Comparison of ENCODE assay signal across 8 cellular contexts in genomic region chr9:127734247-127734746, GRCh38. TPM values are rescaled to one million over a fixed set of nuclear protein-coding genes. Genes with fewer than 3 reads are reported as not detected.
A peak's percentile ranks its signal among the peaks of the same experiment; 100 is the strongest.
DNase-seq lines count a peak whose midpoint lies in the region; TF ChIP-seq lines count a peak whose summit lies in the region.

No MANE protein-coding gene starts in this region.

- CTCF ChIA-PET in CD8-positive, alpha-beta memory T cell (lab: Charles Lee): interaction anchor here (0.7 to 6.1 kb wide), 57 partner anchors 9 to 510 kb away, joined by 3 to 68 read pairs (median 6); partner anchors contain the start of genes AK1, CDK9, CFAP157 and ENG

- 69% methylated on average over 22 of the region's 22 CpGs for WGBS in endodermal cell (ENCODE audit: insufficient coverage in 1 of 2, insufficient read length in 1 of 2), 2 experiments

- H3K9me3 Mint-ChIP-seq in CD8-positive, alpha-beta memory T cell: no peaks in the 10 kb centered on the region
- H3K9me3 Mint-ChIP-seq in endodermal cell: no peaks in the 10 kb centered on the region

- peak overlapping the region; percentile 80 to 97 (median 86) for H3K4me3 Mint-ChIP-seq in CD8-positive, alpha-beta memory T cell
- peak overlapping the region; percentile 64 for H3K4me3 Mint-ChIP-seq in endodermal cell

- no peaks in the 10 kb centered on the region for H3K27me3 ChIP-seq in CD8-positive, alpha-beta memory T cell (ENCODE audit: insufficient read depth, low read length, poor library complexity, severe bottlenecking)
- H3K27me3 ChIP-seq in OCI-LY3 (ENCODE audit: low read depth, low read length): no peaks in the 10 kb centered on the region
- no peaks in the 10 kb centered on the region for H3K27me3 ChIP-seq in endodermal cell (ENCODE audit: control insufficient read depth, insufficient read depth, low read length, poor library complexity, severe bottlenecking)
- H3K27me3 ChIP-seq in neutrophil: no peaks in the 10 kb centered on the region

- no peak overlapping the region for H2AFZ ChIP-seq in OCI-LY3 (ENCODE audit: low read depth, low read length)

- no peaks in the 10 kb centered on the region for H3K79me2 ChIP-seq in OCI-LY3 (ENCODE audit: low read length)

- H3K9ac ChIP-seq in OCI-LY3 (ENCODE audit: low read length): peak overlapping the region; percentile 71; the same call in 1 of the 2 replicates
- H3K9ac ChIP-seq in endodermal cell (ENCODE audit: extremely low read depth, low read length, poor library complexity, severe bottlenecking): no peak overlapping the region

- no peaks in the 10 kb centered on the region for H3K36me3 ChIP-seq in CD8-positive, alpha-beta memory T cell (ENCODE audit: insufficient read depth, low read length)
- H3K36me3 ChIP-seq in OCI-LY3 (replicated peaks; ENCODE audit: low read depth, low read length) (peaks cover 9% of the 10 kb centered on the region), endodermal cell (ENCODE audit: control insufficient read depth, insufficient read depth, low read length) (no peaks in the 10 kb centered on the region), neutrophil (peaks cover 47% of the 10 kb centered on the region)

- H3K27ac Mint-ChIP-seq in CD8-positive, alpha-beta memory T cell: peak overlapping the region; percentile 73 to 91 (median 87)
- H3K27ac Mint-ChIP-seq in endodermal cell: no peak overlapping the region

- TF ChIP-seq CTCF in OCI-LY3 (IDR thresholded peaks at IDR 0.05; ENCODE audit: low read depth, low read length): no peak
- no peak for TF ChIP-seq CTCF in endodermal cell (conservative IDR thresholded peaks at IDR 0.05)
- TF ChIP-seq CTCF in neutrophil (IDR thresholded peaks at IDR 0.05): no peak

- H3K4me3 ChIP-seq in CD8-positive, alpha-beta memory T cell (ENCODE audit: low read length): peak overlapping the region; percentile 94
- H3K4me3 ChIP-seq in OCI-LY3 (ENCODE audit: low read length) (peak overlapping the region; percentile 84), endodermal cell (ENCODE audit: low read length) (peak overlapping the region; percentile 84), neutrophil (ENCODE audit: low read depth in 1 of 2, low read length in 1 of 2) (peak overlapping the region; percentile 74 to 98)

- no peaks in the 10 kb centered on the region for H3K27me3 Mint-ChIP-seq in CD8-positive, alpha-beta memory T cell
- peaks cover 3% of the 10 kb centered on the region for H3K27me3 Mint-ChIP-seq in endodermal cell (ENCODE audit: insufficient read depth)

- POLR2A ChIA-PET in CD8-positive, alpha-beta memory T cell (lab: Charles Lee): interaction anchor here (0.8 to 1.9 kb wide), 11 partner anchors 13 to 187 kb away, joined by 3 to 16 read pairs (median 4); partner anchors contain the start of genes CDK9, CFAP157, SH2D3C and TTC16

- H3K9me3 ChIP-seq in CD8-positive, alpha-beta memory T cell (ENCODE audit: low read length): no peaks in the 10 kb centered on the region
- H3K9me3 ChIP-seq in OCI-LY3 (ENCODE audit: insufficient read depth, low read length) (no peaks in the 10 kb centered on the region), endodermal cell (ENCODE audit: control insufficient read depth, low read length) (no peaks in the 10 kb centered on the region), neutrophil (no peaks in the 10 kb centered on the region)

- H3K36me3 Mint-ChIP-seq in CD8-positive, alpha-beta memory T cell: peaks cover 0 to 40% (median 7%) of the 10 kb centered on the region in 3 donors
- no peaks in the 10 kb centered on the region for H3K36me3 Mint-ChIP-seq in endodermal cell (ENCODE audit: low read depth)

- peaks cover 22% of the 10 kb centered on the region for H3K4me1 ChIP-seq in CD8-positive, alpha-beta memory T cell (ENCODE audit: insufficient read depth, low read length)
- H3K4me1 ChIP-seq in OCI-LY3 (ENCODE audit: low read length) (peaks cover 13% of the 10 kb centered on the region), endodermal cell (ENCODE audit: control insufficient read depth, insufficient read depth, low read length) (no peaks in the 10 kb centered on the region), neutrophil (ENCODE audit: control insufficient read depth in 1 of 2, insufficient read depth in 1 of 2, low read depth in 1 of 2, low read length in 1 of 2) (peaks cover 17 to 21% of the 10 kb centered on the region in 2 experiments)

- peak overlapping the region; percentile 62 for H3K27ac ChIP-seq in CD8-positive, alpha-beta memory T cell (ENCODE audit: low read depth, low read length)
- H3K27ac ChIP-seq in OCI-LY3 (ENCODE audit: low read length): no peak overlapping the region
- no peak overlapping the region for H3K27ac ChIP-seq in endodermal cell (ENCODE audit: low read depth, low read length)
- peak overlapping the region; percentile 99 for H3K27ac ChIP-seq in neutrophil

- peaks cover 14 to 25% (median 23%) of the 10 kb centered on the region in 3 donors for H3K4me1 Mint-ChIP-seq in CD8-positive, alpha-beta memory T cell
- H3K4me1 Mint-ChIP-seq in endodermal cell: no peaks in the 10 kb centered on the region

- DNase-seq in CD8-positive, alpha-beta memory T cell: peak in 1 of 5 donors; percentile 58
- DNase-seq in endodermal cell (no peak), NCI-H226 (no peak), globus pallidus (ENCODE audit: low spot score) (no peak), cerebellum (ENCODE audit: low spot score) (no peak)
- no peak for DNase-seq in activated CD4-positive, alpha-beta T cell treated with anti-CD3 and anti-CD28 coated beads for 4 hours

- peak overlapping the region; percentile 72 for H3K4me2 ChIP-seq in OCI-LY3 (ENCODE audit: low read length)

- H4K20me1 ChIP-seq in OCI-LY3 (ENCODE audit: insufficient read depth, low read length): no peaks in the 10 kb centered on the region

RNA-seq across cellular contexts. Expression of gene TOR2A, which starts 0.8 kb away (rescaled TPM):
- 10 to 100 TPM; 30.7 to 33.7 TPM for total RNA-seq in CD8-positive, alpha-beta memory T cell
- polyA plus RNA-seq in CD8-positive, alpha-beta memory T cell: 37.0 TPM
- 10 to 100 TPM; 15.7 to 16.7 TPM for total RNA-seq in endodermal cell
- polyA plus RNA-seq in endodermal cell (2013, experiment 1 of 2): 19.2 TPM
- polyA plus RNA-seq in endodermal cell (2013, experiment 2 of 2): 15.7 TPM
- 8.3 TPM for total RNA-seq in cerebellum

RNA-seq across cellular contexts. Expression of gene TTC16, which starts 18.4 kb away (rescaled TPM):
- total RNA-seq in CD8-positive, alpha-beta memory T cell: 1 to 10 TPM; 1.6 to 1.8 TPM
- 7.1 TPM for polyA plus RNA-seq in CD8-positive, alpha-beta memory T cell
- total RNA-seq in endodermal cell (not detected), cerebellum (not detected)
- polyA plus RNA-seq in endodermal cell (2013, experiment 1 of 2): not detected
- not detected for polyA plus RNA-seq in endodermal cell (2013, experiment 2 of 2)

RNA-seq across cellular contexts. Expression of gene PTRH1, which starts 18.8 kb away (rescaled TPM):
- 10 to 100 TPM; 34.4 to 35.9 TPM for total RNA-seq in CD8-positive, alpha-beta memory T cell
- polyA plus RNA-seq in CD8-positive, alpha-beta memory T cell: 40.7 TPM
- total RNA-seq in endodermal cell (10 to 100 TPM; 15.2 to 18.7 TPM), cerebellum (9.8 TPM)
- 8.2 TPM for polyA plus RNA-seq in endodermal cell (2013, experiment 1 of 2)
- polyA plus RNA-seq in endodermal cell (2013, experiment 2 of 2): 7.1 TPM

RNA-seq across cellular contexts. Expression of gene CFAP157, which starts 27.5 kb away (rescaled TPM):
- total RNA-seq in CD8-positive, alpha-beta memory T cell: not detected
- 0.33 TPM for polyA plus RNA-seq in CD8-positive, alpha-beta memory T cell
- total RNA-seq in endodermal cell: under 1 TPM; 0.20 to 0.44 TPM
- polyA plus RNA-seq in endodermal cell (2013, experiment 1 of 2): 0.14 TPM
- polyA plus RNA-seq in endodermal cell (2013, experiment 2 of 2): 0.21 TPM
- total RNA-seq in cerebellum: 0.27 TPM

RNA-seq across cellular contexts. Expression of gene SH2D3C, which starts 44.2 kb away (rescaled TPM):
- total RNA-seq in CD8-positive, alpha-beta memory T cell: 10 to 100 TPM; 13.9 to 14.1 TPM
- polyA plus RNA-seq in CD8-positive, alpha-beta memory T cell: 50.7 TPM
- total RNA-seq in endodermal cell (1 to 10 TPM in 1 of 2 donors, under 1 TPM in 1; 0.77 to 1.4 TPM), cerebellum (8.5 TPM)
- 5.3 TPM for polyA plus RNA-seq in endodermal cell (2013, experiment 1 of 2)
- polyA plus RNA-seq in endodermal cell (2013, experiment 2 of 2): 5.3 TPM

Comparison
In these comparisons a context has a peak if more than half of its experiments do, and no peak if none do; other contexts are left out.
1. H3K27ac ChIP-seq: peak in CD8-positive, alpha-beta memory T cell (single experiment) and neutrophil (single experiment); none in OCI-LY3 (single experiment) and endodermal cell (single experiment).
2. Peak in every context shown above with its lines, with median percentiles within 50 percentile points of each other: H3K4me3 ChIP-seq.